In genomic region chr6:149153100-149153499, GRCh38 we compare ENCODE assay signal across 1 cellular context.
TF ChIP-seq lines count a peak whose summit lies in the region.

No MANE protein-coding gene starts in this region.

TF ChIP-seq in WTC11, 78 proteins besides CTCF, POLR2A, EP300 and RAD21 (continued from another document):
- no peak for TF ChIP-seq MAX (CRISPR knock-in tag; IDR thresholded peaks at IDR 0.05)
- no peak for TF ChIP-seq ELF4 (CRISPR knock-in tag; IDR thresholded peaks at IDR 0.05; ENCODE audit: low read depth)
- TF ChIP-seq PRDM15 (CRISPR knock-in tag; IDR thresholded peaks at IDR 0.05), result no peak
- no peak for TF ChIP-seq ZNF671 (CRISPR knock-in tag; IDR thresholded peaks at IDR 0.05)
- no peak for TF ChIP-seq ZBTB43 (CRISPR knock-in tag; IDR thresholded peaks at IDR 0.05)
- TF ChIP-seq TEAD4 (CRISPR knock-in tag; IDR thresholded peaks at IDR 0.05), result no peak
